ENCODE assay signal across 1 cellular context in the genomic region with DNA sequence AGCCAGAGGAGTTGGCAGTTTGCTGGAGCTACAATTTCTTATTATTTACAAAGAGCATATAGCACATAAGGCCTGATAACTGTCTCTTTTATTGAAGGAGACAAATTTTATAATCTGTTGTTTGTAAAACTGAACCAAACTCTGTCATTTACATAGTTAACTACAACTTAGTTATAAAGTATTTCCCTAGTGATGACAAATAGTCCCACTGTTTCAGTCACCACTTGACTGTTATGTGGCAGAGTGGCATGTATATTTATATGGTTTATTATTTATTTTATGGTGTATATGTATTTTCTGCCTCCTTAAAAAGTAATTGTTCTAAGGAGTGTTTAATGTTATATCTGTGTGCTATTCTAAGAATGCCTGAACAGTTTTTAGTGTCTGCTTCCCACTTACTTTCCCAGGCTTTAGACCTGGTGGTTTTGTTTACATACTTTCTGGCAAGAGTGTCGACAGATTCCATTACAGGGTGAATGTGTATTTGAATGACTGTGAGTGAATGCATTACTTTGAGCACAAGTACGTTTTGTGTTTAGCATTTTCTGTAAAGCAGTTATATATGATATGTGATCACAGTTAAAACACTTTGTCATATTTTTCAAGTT.
TF ChIP-seq lines count a peak whose summit lies in the region.

No MANE protein-coding gene starts in this region.

TF ChIP-seq in IMR-90, 13 proteins besides CTCF, POLR2A, EP300 and RAD21 (continued from another document):
- TF ChIP-seq MAFK (IDR thresholded peaks at IDR 0.05; ENCODE audit: low read depth, low read length) (no peak), CHD1 (IDR thresholded peaks at IDR 0.05; ENCODE audit: low read depth, low read length) (no peak), BHLHE40 (IDR thresholded peaks at IDR 0.05; ENCODE audit: low read depth, low read length) (no peak)
TF ChIP-seq in IMR-90: peak in this region for 1.
